8 cellular contexts compared by ENCODE assay signal in the genomic region with DNA sequence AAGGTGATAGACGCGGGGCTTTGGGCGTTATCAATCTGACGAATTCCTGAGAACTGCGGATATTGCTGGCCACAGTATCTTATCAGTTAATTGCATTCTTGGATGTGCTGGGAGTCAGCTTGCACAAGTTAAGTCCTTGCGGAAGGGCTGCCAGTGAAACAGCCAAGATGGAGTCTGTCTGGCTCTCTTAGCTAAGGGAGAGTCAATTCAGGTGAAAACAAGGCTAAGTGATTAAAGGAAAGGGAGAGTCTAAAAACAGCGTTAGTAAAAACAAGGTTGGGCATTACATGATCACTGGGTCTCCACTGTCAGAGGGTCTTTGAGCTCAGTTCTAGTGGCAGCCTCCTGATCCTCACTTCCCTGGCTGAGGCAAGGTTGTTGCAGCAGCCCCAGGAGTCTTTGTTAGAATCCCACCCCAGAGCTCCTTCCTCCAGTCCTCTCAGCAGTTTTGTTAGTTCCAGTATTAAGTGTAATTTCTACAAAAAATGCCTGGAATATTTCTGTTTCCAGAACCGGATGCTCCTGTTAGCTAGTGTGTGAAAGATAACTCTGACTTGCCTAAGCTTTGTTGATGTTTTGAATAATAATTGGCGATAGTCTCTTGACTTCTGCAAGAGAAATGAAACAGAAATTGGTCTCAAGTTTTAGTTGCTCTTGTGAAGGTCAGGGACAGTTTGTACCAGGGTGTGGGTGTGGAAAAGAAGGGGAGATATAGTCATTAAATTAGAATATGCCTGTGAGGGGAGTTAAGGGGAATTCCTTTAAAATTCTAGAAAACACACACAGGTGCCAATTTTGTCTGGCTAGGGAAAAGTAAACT. TPM values are rescaled to one million over a fixed set of nuclear protein-coding genes. Genes with fewer than 3 reads are reported as not detected.
DNase-seq lines count a peak whose midpoint lies in the region; ATAC-seq and TF ChIP-seq lines count a peak whose summit lies in the region.

No MANE protein-coding gene starts in this region.

- H3K27ac ChIP-seq in dorsolateral prefrontal cortex, result peak overlapping the region; percentile 31 to 100 (median 89)

- H3K4me1 Mint-ChIP-seq in osteocyte (ENCODE audit: unreplicated experiment), result peaks cover 66% of the 10 kb centered on the region

- peaks cover 3% of the 10 kb centered on the region for H3K36me3 Mint-ChIP-seq in osteocyte (ENCODE audit: unreplicated experiment)

- H3K9me3 Mint-ChIP-seq in osteocyte (ENCODE audit: unreplicated experiment), result no peaks in the 10 kb centered on the region

- TF ChIP-seq CTCF in dorsolateral prefrontal cortex (IDR thresholded peaks at IDR 0.05 in 54 of 56, conservative IDR thresholded peaks at IDR 0.05 in 2 of 56; ENCODE audit: low read depth in 1 of 56, partially characterized antibody in 56 of 56) (no peak), osteocyte (IDR thresholded peaks at IDR 0.05) (no peak)

- no peak for ATAC-seq in GM19455 (IDR thresholded peaks at IDR 0.05; ENCODE audit: unreplicated experiment)

- no peaks in the 10 kb centered on the region for H3K27me3 Mint-ChIP-seq in osteocyte (ENCODE audit: unreplicated experiment)

- H3K4me3 Mint-ChIP-seq in osteocyte (ENCODE audit: unreplicated experiment), result peak overlapping the region; percentile 60

- peak overlapping the region in 30 of 59 donors; percentile 0 to 57 (median 39) for H3K4me3 ChIP-seq in dorsolateral prefrontal cortex

- intact Hi-C loops in dorsolateral prefrontal cortex (cut with DNase I), result loop anchor here in 1 of 2 donors (1.0 kb wide), 1 partner anchor 10 kb away; a partner anchor contains a TSS

- peak overlapping the region; percentile 83 for H3K27ac Mint-ChIP-seq in osteocyte (ENCODE audit: unreplicated experiment)

- H3K27me3 ChIP-seq in dorsolateral prefrontal cortex, result no peaks in the 10 kb centered on the region

- DNase-seq in stimulated activated CD4-positive, alpha-beta T cell treated with anti-CD3 and anti-CD28 coated beads, Interleukin-4, amount 100 ng/mL, for 24 hours, result peak; percentile 57
- no peak for DNase-seq in stimulated activated CD4-positive, alpha-beta T cell treated with anti-CD3 and anti-CD28 coated beads, Interleukin-12 subunit alpha, Interleukin-12 subunit beta, amount 100 ng/mL, for 4 hours
- DNase-seq in LHCN-M2 (ENCODE audit: low read depth) (peak; percentile 52), dorsolateral prefrontal cortex (no peak), osteocyte (ENCODE audit: extremely low spot score, unreplicated experiment) (peak; percentile 32), kidney glomerular epithelial cell (lab: John Stamatoyannopoulos, UW) (no peak)
- DNase-seq in effector CD8-positive, alpha-beta T cell (lab: John Stamatoyannopoulos, UW), result no peak

RNA-seq across cellular contexts. Expression of a gene that starts 10.6 kb away (rescaled TPM):
- total RNA-seq in LHCN-M2 (2014; rRNA removed), result 47.7 and 50.0 TPM in 2 replicates
- 37.6 TPM for polyA plus RNA-seq in LHCN-M2 (2012)
- total RNA-seq in dorsolateral prefrontal cortex, result 100 to 1,000 TPM in 9 of 120 experiments, 10 to 100 TPM in 111; 33.1 to 117 (median 66.9) TPM
- 45.8 and 48.1 TPM in 2 replicates for total RNA-seq in osteocyte

RNA-seq across cellular contexts. Expression of a gene that starts 54.7 kb away (rescaled TPM):
- total RNA-seq in LHCN-M2 (2014; rRNA removed) (89.9 and 127 TPM in 2 replicates), dorsolateral prefrontal cortex (100 to 1,000 TPM in 30 of 120 experiments, 10 to 100 TPM in 90; 41.9 to 129 (median 85.4) TPM), osteocyte (69.1 and 74.1 TPM in 2 replicates)
- polyA plus RNA-seq in LHCN-M2 (2012), result 168 TPM

RNA-seq across cellular contexts. Expression of a gene that starts 55.0 kb away (rescaled TPM):
- total RNA-seq in LHCN-M2 (2014; rRNA removed), result 3.6 and 3.7 TPM in 2 replicates
- polyA plus RNA-seq in LHCN-M2 (2012), result 1.8 TPM
- 100 to 1,000 TPM in 7 of 120 experiments, 10 to 100 TPM in 113; 40.5 to 110 (median 79.7) TPM for total RNA-seq in dorsolateral prefrontal cortex
- total RNA-seq in osteocyte, result 16.8 and 18.9 TPM in 2 replicates

RNA-seq across cellular contexts. Expression of a gene that starts 56.4 kb away (rescaled TPM):
- total RNA-seq in LHCN-M2 (2014; rRNA removed), result 0.38 and 0.52 TPM in 2 replicates
- 0.17 TPM for polyA plus RNA-seq in LHCN-M2 (2012)
- 1 to 10 TPM; 1.5 to 9.8 (median 4.2) TPM for total RNA-seq in dorsolateral prefrontal cortex
- 0.35 TPM in 1 of 2 replicates, not detected in the other for total RNA-seq in osteocyte

Comparison
In these comparisons a context has a peak if more than half of its experiments do, and no peak if none do; other contexts are left out.
1. DNase-seq: peak in stimulated activated CD4-positive, alpha-beta T cell treated with anti-CD3 and anti-CD28 coated beads, Interleukin-4, amount 100 ng/mL, for 24 hours (single experiment), LHCN-M2 (single experiment) and osteocyte (single experiment); none in stimulated activated CD4-positive, alpha-beta T cell treated with anti-CD3 and anti-CD28 coated beads, Interleukin-12 subunit alpha, Interleukin-12 subunit beta, amount 100 ng/mL, for 4 hours (single experiment), dorsolateral prefrontal cortex (0 of 10), effector CD8-positive, alpha-beta T cell (single experiment) and kidney glomerular epithelial cell (single experiment).